In genomic region chr1:231279081-231279480, GRCh38 we compare ENCODE assay signal across 22 cellular contexts. TPM values are rescaled to one million over a fixed set of nuclear protein-coding genes. Genes with fewer than 3 reads are reported as not detected.
DNase-seq lines count a peak whose midpoint lies in the region; TF ChIP-seq lines count a peak whose summit lies in the region.
"Had no signal": no experiment of that assay in that cellular context is flagged by ENCODE, and none has a peak within 500 bp of the region (broad histone marks: within the 10 kb centered on the region; RNA-seq: fewer than 3 reads in every experiment).

No MANE protein-coding gene starts in this region.

- H3K4me1 Mint-ChIP-seq in MCF 10A (ENCODE audit: insufficient read depth, unreplicated experiment): peaks cover 20% of the 10 kb centered on the region

- no peaks in the 10 kb centered on the region for H4K20me1 ChIP-seq in fibroblast of lung (ENCODE audit: control insufficient read depth, extremely low read depth, insufficient read depth, low read length)
- H4K20me1 ChIP-seq: BLaER1 treated with 17β-estradiol and CSF1 and Interleukin-3, amounts not matched to agents 10 nM and 100 nM had no signal

- H3K4me3 Mint-ChIP-seq in MCF 10A (ENCODE audit: unreplicated experiment): no peak overlapping the region
- H3K4me3 Mint-ChIP-seq: activated CD4-positive, alpha-beta T cell treated with anti-CD3 and anti-CD28 coated beads, Interleukin-2, amount 10 ng/mL, durations not matched to agents 7 days and 5 days; activated naive CD4-positive, alpha-beta T cell treated with anti-CD3 and anti-CD28 coated beads, Interleukin-2, amount 10 ng/mL, durations not matched to agents 7 days and 5 days; stimulated activated naive CD8-positive, alpha-beta T cell treated with anti-CD3 and anti-CD28 coated beads, Interleukin-15, amount 100 ng/mL, for 72 hours had no signal

- no peaks in the 10 kb centered on the region for H3K9me3 Mint-ChIP-seq in MCF 10A (ENCODE audit: unreplicated experiment)
- H3K9me3 Mint-ChIP-seq: activated CD4-positive, alpha-beta T cell treated with anti-CD3 and anti-CD28 coated beads, Interleukin-2, amount 10 ng/mL, durations not matched to agents 7 days and 5 days; activated naive CD4-positive, alpha-beta T cell treated with anti-CD3 and anti-CD28 coated beads, Interleukin-2, amount 10 ng/mL, durations not matched to agents 7 days and 5 days; stimulated activated naive CD8-positive, alpha-beta T cell treated with anti-CD3 and anti-CD28 coated beads, Interleukin-15, amount 100 ng/mL, for 72 hours had no signal

- TF ChIP-seq CTCF in MCF 10A (IDR thresholded peaks at IDR 0.05; ENCODE audit: unreplicated experiment) (no peak), breast epithelium (IDR thresholded peaks at IDR 0.05) (no peak), fibroblast of lung (conservative IDR thresholded peaks at IDR 0.05 in 1 of 2, IDR thresholded peaks at IDR 0.05 in 1 of 2; ENCODE audit: low read depth in 1 of 2, low read length in 2 of 2) (no peak), GM10248 (IDR thresholded peaks at IDR 0.05; ENCODE audit: control extremely low read depth, extremely low read depth, low read depth, missing control alignments) (no peak)

- H3K27ac ChIP-seq in breast epithelium (no peak overlapping the region), fibroblast of lung (ENCODE audit: insufficient read depth, low read length) (no peak overlapping the region)
- H3K27ac ChIP-seq: A549; BLaER1 treated with 17β-estradiol and CSF1 and Interleukin-3, amounts not matched to agents 10 nM and 100 nM; gastroesophageal sphincter; neutrophil had no signal

- H3K27me3 Mint-ChIP-seq in MCF 10A (ENCODE audit: insufficient read depth, unreplicated experiment): no peaks in the 10 kb centered on the region
- H3K27me3 Mint-ChIP-seq: activated CD4-positive, alpha-beta T cell treated with anti-CD3 and anti-CD28 coated beads, Interleukin-2, amount 10 ng/mL, durations not matched to agents 7 days and 5 days; activated naive CD4-positive, alpha-beta T cell treated with anti-CD3 and anti-CD28 coated beads, Interleukin-2, amount 10 ng/mL, durations not matched to agents 7 days and 5 days; stimulated activated naive CD8-positive, alpha-beta T cell treated with anti-CD3 and anti-CD28 coated beads, Interleukin-15, amount 100 ng/mL, for 72 hours had no signal

- no peak overlapping the region for H3K9ac ChIP-seq in fibroblast of lung (ENCODE audit: insufficient read depth, low read length)
- H3K9ac ChIP-seq: BLaER1 treated with 17β-estradiol and CSF1 and Interleukin-3, amounts not matched to agents 10 nM and 100 nM had no signal

- H3K4me3 ChIP-seq in breast epithelium: no peak overlapping the region
- no peak overlapping the region for H3K4me3 ChIP-seq in fibroblast of lung (replicated peaks in 1 of 4; ENCODE audit: control extremely low read depth in 1 of 4, insufficient read depth in 1 of 4, low read depth in 3 of 4, low read length in 4 of 4)
- H3K4me3 ChIP-seq: A549; BLaER1 treated with 17β-estradiol and CSF1 and Interleukin-3, amounts not matched to agents 10 nM and 100 nM; gastroesophageal sphincter; GM12878 had no signal

- H3K36me3 Mint-ChIP-seq in MCF 10A (ENCODE audit: insufficient read depth, unreplicated experiment): peaks cover 40% of the 10 kb centered on the region

- no peak for TF ChIP-seq POLR2A in breast epithelium (IDR thresholded peaks at IDR 0.05)

- DNase-seq in MCF 10A (ENCODE audit: unreplicated experiment) (peak; percentile 89), breast epithelium (ENCODE audit: low spot score in 2 of 2) (no peak), amniotic epithelial cell (ENCODE audit: low read depth) (peak; percentile 5), fibroblast of lung (ENCODE audit: low read depth in 2 of 2) (peak; percentile 16 to 45), renal cortical epithelial cell (ENCODE audit: low read depth) (peak; percentile 33), NCI-H82 (lab: John Stamatoyannopoulos, UW) (no peak), GM10248 (ENCODE audit: extremely low spot score) (no peak), NCI-H1105 (lab: John Stamatoyannopoulos, UW) (no peak)
- DNase-seq: activated CD4-positive, alpha-beta T cell treated with anti-CD3 and anti-CD28 coated beads, Interleukin-2, amount 10 ng/mL, durations not matched to agents 7 days and 5 days; activated naive CD4-positive, alpha-beta T cell treated with anti-CD3 and anti-CD28 coated beads, Interleukin-2, amount 10 ng/mL, durations not matched to agents 7 days and 5 days; caudate nucleus; effector CD4-positive, alpha-beta T cell; left colon; NCI-H187; NCI-H345; stimulated activated naive CD8-positive, alpha-beta T cell treated with anti-CD3 and anti-CD28 coated beads, Interleukin-15, amount 100 ng/mL, for 72 hours; trophoblast cell had no signal

- POLR2A ChIA-PET in MCF 10A (lab: Yijun Ruan, JAX) (interaction anchor here (0.6 to 2.9 kb wide), 9 partner anchors 9 to 327 kb away, joined by 3 to 13 read pairs (median 5); partner anchors contain the start of genes EXOC8 and SPRTN), GM10248 (lab: Yijun Ruan, JAX) (no interaction called here)

- intact Hi-C loops in MCF 10A (cut with micrococcal nuclease) (no loop called here), breast epithelium (cut with DNase I; ENCODE audit: low total_unique reads) (no loop called here)

- H3K36me3 ChIP-seq in breast epithelium: peaks cover 4% of the 10 kb centered on the region
- H3K36me3 ChIP-seq in fibroblast of lung (ENCODE audit: control insufficient read depth, insufficient read depth, low read length): no peaks in the 10 kb centered on the region

- H3K4me1 ChIP-seq in breast epithelium (no peaks in the 10 kb centered on the region), fibroblast of lung (ENCODE audit: control insufficient read depth, extremely low read depth, insufficient read depth, low read length) (no peaks in the 10 kb centered on the region)
- H3K4me1 ChIP-seq: A549; BLaER1 treated with 17β-estradiol and CSF1 and Interleukin-3, amounts not matched to agents 10 nM and 100 nM had no signal

- H3K27ac Mint-ChIP-seq in MCF 10A (ENCODE audit: low read depth, unreplicated experiment): peak overlapping the region; percentile 8
- H3K27ac Mint-ChIP-seq: activated CD4-positive, alpha-beta T cell treated with anti-CD3 and anti-CD28 coated beads, Interleukin-2, amount 10 ng/mL, durations not matched to agents 7 days and 5 days; activated naive CD4-positive, alpha-beta T cell treated with anti-CD3 and anti-CD28 coated beads, Interleukin-2, amount 10 ng/mL, durations not matched to agents 7 days and 5 days; stimulated activated naive CD8-positive, alpha-beta T cell treated with anti-CD3 and anti-CD28 coated beads, Interleukin-15, amount 100 ng/mL, for 72 hours had no signal

- H2AFZ ChIP-seq in fibroblast of lung (ENCODE audit: low read length): no peak overlapping the region

- no peak overlapping the region for H3K4me2 ChIP-seq in fibroblast of lung (ENCODE audit: extremely low read depth, insufficient read depth, low read length)
- H3K4me2 ChIP-seq: A549; BLaER1 treated with 17β-estradiol and CSF1 and Interleukin-3, amounts not matched to agents 10 nM and 100 nM had no signal

- no peaks in the 10 kb centered on the region for H3K79me2 ChIP-seq in fibroblast of lung (ENCODE audit: control insufficient read depth, insufficient read depth, low read length)

- CTCF ChIA-PET in MCF 10A (lab: Yijun Ruan, JAX): interaction anchor here (0.6 to 0.7 kb wide), 2 partner anchors 11 to 1158 kb away, joined by 3 read pairs; no protein-coding TSS in a partner anchor
- CTCF ChIA-PET in GM10248 (lab: Yijun Ruan, JAX): interaction anchor here (1.0 kb wide), 1 partner anchor 37 kb away, joined by 3 read pairs; no protein-coding TSS in a partner anchor

- no TSS peak for BruUV-seq in MCF 10A (replicated peaks; lab: Mats Ljungman, UMichigan)

- no peaks in the 10 kb centered on the region for H3K9me3 ChIP-seq in breast epithelium
- no peaks in the 10 kb centered on the region for H3K9me3 ChIP-seq in fibroblast of lung (ENCODE audit: control insufficient read depth, insufficient read depth, low read depth, low read length)
- H3K9me3 ChIP-seq: A549; BLaER1 treated with 17β-estradiol and CSF1 and Interleukin-3, amounts not matched to agents 10 nM and 100 nM; gastroesophageal sphincter; neutrophil had no signal

- H3K27me3 ChIP-seq in breast epithelium: no peaks in the 10 kb centered on the region
- H3K27me3 ChIP-seq in fibroblast of lung (ENCODE audit: control insufficient read depth, insufficient read depth, low read length): no peaks in the 10 kb centered on the region
- H3K27me3 ChIP-seq: BLaER1 treated with 17β-estradiol and CSF1 and Interleukin-3, amounts not matched to agents 10 nM and 100 nM; gastroesophageal sphincter; neutrophil had no signal

RNA-seq across cellular contexts. Expression of gene GNPAT, which starts 38.1 kb away (rescaled TPM):
- 60.9 and 64.4 TPM in 2 replicates for total RNA-seq in MCF 10A (2022)
- 10 to 100 TPM; 31.1 to 40.8 (median 35.8) TPM for total RNA-seq in breast epithelium
- total RNA-seq in fibroblast of lung: 56.2 and 60.4 TPM in 2 replicates
- 38.9 and 42.5 TPM in 2 replicates for polyA plus RNA-seq in fibroblast of lung
- polyA plus RNA-seq in fibroblast of lung (2012): 35.4 and 35.5 TPM in 2 replicates
- 13.7 and 18.4 TPM in 2 replicates for polyA minus RNA-seq in fibroblast of lung (ENCODE audit: low replicate concordance)
- total RNA-seq in renal cortical epithelial cell: 51.7 and 60.3 TPM in 2 replicates

RNA-seq across cellular contexts. Expression of gene EXOC8, which starts 58.6 kb away (rescaled TPM):
- total RNA-seq in MCF 10A (2022) (24.0 and 28.5 TPM in 2 replicates), breast epithelium (10 to 100 TPM; 13.1 to 17.7 (median 15.0) TPM), fibroblast of lung (14.1 and 17.0 TPM in 2 replicates), renal cortical epithelial cell (19.3 and 24.8 TPM in 2 replicates)
- 5.8 and 6.1 TPM in 2 replicates for polyA plus RNA-seq in fibroblast of lung
- 5.3 TPM in 2 replicates for polyA plus RNA-seq in fibroblast of lung (2012)
- 6.0 and 10.3 TPM in 2 replicates for polyA minus RNA-seq in fibroblast of lung (ENCODE audit: low replicate concordance)

RNA-seq across cellular contexts. Expression of gene SPRTN, which starts 59.0 kb away (rescaled TPM):
- 30.4 and 36.9 TPM in 2 replicates for total RNA-seq in MCF 10A (2022)
- 10 to 100 TPM; 13.8 to 23.6 (median 15.2) TPM for total RNA-seq in breast epithelium
- 13.1 and 16.0 TPM in 2 replicates for total RNA-seq in fibroblast of lung
- 7.6 and 9.5 TPM in 2 replicates for polyA plus RNA-seq in fibroblast of lung
- 5.4 and 6.1 TPM in 2 replicates for polyA plus RNA-seq in fibroblast of lung (2012)
- polyA minus RNA-seq in fibroblast of lung (ENCODE audit: low replicate concordance): 1.9 and 7.3 TPM in 2 replicates
- total RNA-seq in renal cortical epithelial cell: 14.1 and 20.4 TPM in 2 replicates

Comparison
In these comparisons a context has a peak if more than half of its experiments do, and no peak if none do; other contexts are left out.
1. DNase-seq: peak in MCF 10A (single experiment), amniotic epithelial cell (single experiment), fibroblast of lung (2 of 2) and renal cortical epithelial cell (single experiment); none in breast epithelium (0 of 2), NCI-H82 (single experiment), GM10248 (single experiment) and NCI-H1105 (single experiment).